ENCODE assay signal across 12 cellular contexts in the genomic region with DNA sequence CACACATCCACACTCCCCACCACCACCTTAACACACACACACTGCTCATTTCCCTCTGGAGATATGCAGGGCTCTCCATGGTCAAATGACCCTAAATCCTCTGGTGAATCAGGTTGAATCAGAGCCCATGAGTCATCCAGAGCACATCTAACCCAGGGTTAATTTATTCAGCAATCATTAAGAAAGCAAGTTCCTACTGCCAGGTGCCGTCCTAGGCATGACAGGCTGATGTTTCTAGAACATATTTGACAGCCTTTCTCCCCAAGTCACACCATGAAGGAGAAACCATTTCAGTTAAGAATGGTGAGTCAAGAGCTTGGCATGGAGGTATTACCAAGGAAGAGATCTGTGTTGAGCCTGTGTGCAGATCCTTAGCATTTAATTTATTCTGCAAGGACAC.
DNase-seq lines count a peak whose midpoint lies in the region; ATAC-seq and TF ChIP-seq lines count a peak whose summit lies in the region.
"Had no signal": no experiment of that assay in that cellular context is flagged by ENCODE, and none has a peak within 500 bp of the region (broad histone marks: within the 10 kb centered on the region; RNA-seq: fewer than 3 reads in every experiment).

No MANE protein-coding gene starts in this region.

- in situ Hi-C loops in G401 (cut with HindIII; ENCODE audit: low sequenced_read_pairs): no loop called here

- no peaks in the 10 kb centered on the region for H3K9me3 ChIP-seq in RWPE2 (ENCODE audit: severe bottlenecking)
- H3K9me3 ChIP-seq: right atrium auricular region had no signal

- H3K27me3 ChIP-seq in RWPE2 (ENCODE audit: insufficient read depth, poor library complexity, severe bottlenecking): no peaks in the 10 kb centered on the region
- H3K27me3 ChIP-seq: right atrium auricular region had no signal

- H3K4me3 ChIP-seq in RWPE2 (ENCODE audit: severe bottlenecking): no peak overlapping the region
- H3K4me3 ChIP-seq: right atrium auricular region had no signal

- H3K4me1 Mint-ChIP-seq in stimulated activated effector memory CD8-positive, alpha-beta T cell treated with anti-CD3 and anti-CD28 coated beads, Interleukin-12 subunit alpha, Interleukin-12 subunit beta, amount 100 ng/mL, for 72 hours: no peaks in the 10 kb centered on the region
- H3K4me1 Mint-ChIP-seq: IgD-negative memory B cell had no signal

- H3K36me3 ChIP-seq in RWPE2 (ENCODE audit: low read depth): no peaks in the 10 kb centered on the region
- H3K36me3 ChIP-seq: right atrium auricular region had no signal

- ATAC-seq in RWPE2 (ENCODE audit: low read depth): peak; percentile 80
- ATAC-seq in stimulated activated effector memory CD8-positive, alpha-beta T cell treated with anti-CD3 and anti-CD28 coated beads, Interleukin-12 subunit alpha, Interleukin-12 subunit beta, amount 100 ng/mL, for 72 hours: peak; percentile 36
- ATAC-seq: activated CD8-positive, alpha-beta T cell treated with anti-CD3 and anti-CD28 coated beads for 36 hours had no signal

- H3K27ac Mint-ChIP-seq in stimulated activated effector memory CD8-positive, alpha-beta T cell treated with anti-CD3 and anti-CD28 coated beads, Interleukin-12 subunit alpha, Interleukin-12 subunit beta, amount 100 ng/mL, for 72 hours: no peak overlapping the region
- H3K27ac Mint-ChIP-seq: activated CD8-positive, alpha-beta T cell treated with anti-CD3 and anti-CD28 coated beads for 36 hours had no signal

- H3K4me3 Mint-ChIP-seq in stimulated activated effector memory CD8-positive, alpha-beta T cell treated with anti-CD3 and anti-CD28 coated beads, Interleukin-12 subunit alpha, Interleukin-12 subunit beta, amount 100 ng/mL, for 72 hours: no peak overlapping the region
- H3K4me3 Mint-ChIP-seq: activated CD8-positive, alpha-beta T cell treated with anti-CD3 and anti-CD28 coated beads for 36 hours; IgD-negative memory B cell had no signal

- no peaks in the 10 kb centered on the region for H3K9me3 Mint-ChIP-seq in stimulated activated effector memory CD8-positive, alpha-beta T cell treated with anti-CD3 and anti-CD28 coated beads, Interleukin-12 subunit alpha, Interleukin-12 subunit beta, amount 100 ng/mL, for 72 hours
- H3K9me3 Mint-ChIP-seq: activated CD8-positive, alpha-beta T cell treated with anti-CD3 and anti-CD28 coated beads for 36 hours had no signal

- peak; percentile 49 for DNase-seq in H4 (ENCODE audit: low spot score)
- DNase-seq in RWPE2 (ENCODE audit: low spot score): peak; percentile 64
- peak; percentile 48 for DNase-seq in fibroblast of gingiva (ENCODE audit: low read depth)
- DNase-seq in stimulated activated effector memory CD8-positive, alpha-beta T cell treated with anti-CD3 and anti-CD28 coated beads, Interleukin-12 subunit alpha, Interleukin-12 subunit beta, amount 100 ng/mL, for 72 hours (ENCODE audit: low spot score in 2 of 2): no peak
- no peak for DNase-seq in G401 (ENCODE audit: low spot score)
- DNase-seq in activated CD8-positive, alpha-beta memory T cell treated with anti-CD3 and anti-CD28 coated beads for 24 hours: no peak
- no peak for DNase-seq in activated gamma-delta T cell treated with Interleukin-2 at 50 U/mL for 16 hours
- DNase-seq: activated CD8-positive, alpha-beta T cell treated with anti-CD3 and anti-CD28 coated beads for 36 hours; aorta; NCI-H446 treated with DMSO at 0.1 percent for 48 hours had no signal

- H3K27ac ChIP-seq in RWPE2 (ENCODE audit: poor library complexity, severe bottlenecking): peak overlapping the region; percentile 97
- H3K27ac ChIP-seq: right atrium auricular region had no signal

- H3K4me1 ChIP-seq in RWPE2 (ENCODE audit: insufficient read depth, poor library complexity, severe bottlenecking): peaks cover 59% of the 10 kb centered on the region
- H3K4me1 ChIP-seq: right atrium auricular region had no signal

- H3K36me3 Mint-ChIP-seq in stimulated activated effector memory CD8-positive, alpha-beta T cell treated with anti-CD3 and anti-CD28 coated beads, Interleukin-12 subunit alpha, Interleukin-12 subunit beta, amount 100 ng/mL, for 72 hours: no peaks in the 10 kb centered on the region
- H3K36me3 Mint-ChIP-seq: IgD-negative memory B cell had no signal

- no peak for TF ChIP-seq CTCF in RWPE2 (IDR thresholded peaks at IDR 0.05; ENCODE audit: poor library complexity, severe bottlenecking)

Comparison
In these comparisons a context has a peak if more than half of its experiments do, and no peak if none do; other contexts are left out.
1. DNase-seq: peak in H4 (single experiment), RWPE2 (single experiment) and fibroblast of gingiva (single experiment); none in stimulated activated effector memory CD8-positive, alpha-beta T cell treated with anti-CD3 and anti-CD28 coated beads, Interleukin-12 subunit alpha, Interleukin-12 subunit beta, amount 100 ng/mL, for 72 hours (0 of 2), G401 (single experiment), activated CD8-positive, alpha-beta memory T cell treated with anti-CD3 and anti-CD28 coated beads for 24 hours (single experiment) and activated gamma-delta T cell treated with Interleukin-2 at 50 U/mL for 16 hours (single experiment).